24 cellular contexts compared by ENCODE assay signal in genomic region chr5:80659111-80659510, GRCh38. TPM values are rescaled to one million over a fixed set of nuclear protein-coding genes. Genes with fewer than 3 reads are reported as not detected.
A peak's percentile ranks its signal among the peaks of the same experiment; 100 is the strongest.
DNase-seq lines count a peak whose midpoint lies in the region; ATAC-seq and TF ChIP-seq lines count a peak whose summit lies in the region.
"Had no signal": no experiment of that assay in that cellular context is flagged by ENCODE, and none has a peak within 500 bp of the region (broad histone marks: within the 10 kb centered on the region; RNA-seq: fewer than 3 reads in every experiment).

No MANE protein-coding gene starts in this region.

- peak; percentile 21 for DNase-seq in AG08396 (ENCODE audit: low spot score)
- peak; percentile 22 for DNase-seq in GM04503 (ENCODE audit: low read depth)
- peak; percentile 64 for DNase-seq in adipocyte (ENCODE audit: low read depth)
- peak; percentile 55 for DNase-seq in fibroblast of peridontal ligament (ENCODE audit: extremely low read depth)
- DNase-seq in omental fat pad (ENCODE audit: low spot score): no peak
- DNase-seq in activated CD4-positive, alpha-beta memory T cell treated with anti-CD3 and anti-CD28 coated beads, Interleukin-2, amount 10 ng/mL, durations not matched to agents 7 days and 5 days: no peak
- DNase-seq in activated CD4-positive, alpha-beta memory T cell treated with anti-CD3 and anti-CD28 coated beads for 36 hours: no peak
- no peak for DNase-seq in NCI-H128 (lab: John Stamatoyannopoulos, UW; ENCODE audit: unreplicated experiment)
- DNase-seq: activated CD4-positive, alpha-beta T cell treated with anti-CD3 and anti-CD28 coated beads for 4 hours; activated CD8-positive, alpha-beta memory T cell treated with anti-CD3 and anti-CD28 coated beads, Interleukin-2, amount 10 ng/mL, durations not matched to agents 7 days and 5 days; activated naive CD8-positive, alpha-beta T cell treated with anti-CD3 and anti-CD28 coated beads, Interleukin-2, amount 50 U/mL, for 24 hours; CD8-positive, alpha-beta T cell; MM.1S; NCI-H1694; NCI-H748 treated with DMSO at 0.1 percent for 48 hours; OCI-M1; SHP77; stimulated activated CD4-positive, alpha-beta T cell treated with anti-CD3 and anti-CD28 coated beads, Interleukin-2, amount 100 ng/mL, for 48 hours; stimulated activated naive CD8-positive, alpha-beta T cell treated with anti-CD3 and anti-CD28 coated beads, Interleukin-15, Interleukin-2, amounts not matched to agents 100 U/mL and 50 U/mL, for 24 hours; T-cell; transverse colon had no signal

- no peak for TF ChIP-seq CTCF in omental fat pad (IDR thresholded peaks at IDR 0.05)

- peaks cover 41% of the 10 kb centered on the region for H3K36me3 ChIP-seq in adipocyte (ENCODE audit: control insufficient read depth, insufficient read depth, low read length, severe bottlenecking)
- H3K36me3 ChIP-seq: prostate gland had no signal

- no peaks in the 10 kb centered on the region for H3K9me3 Mint-ChIP-seq in activated CD4-positive, alpha-beta memory T cell treated with anti-CD3 and anti-CD28 coated beads, Interleukin-2, amount 10 ng/mL, durations not matched to agents 7 days and 5 days
- no peaks in the 10 kb centered on the region for H3K9me3 Mint-ChIP-seq in activated CD4-positive, alpha-beta memory T cell treated with anti-CD3 and anti-CD28 coated beads for 36 hours
- H3K9me3 Mint-ChIP-seq: activated naive CD8-positive, alpha-beta T cell treated with anti-CD3 and anti-CD28 coated beads, Interleukin-2, amount 50 U/mL, for 24 hours; CD8-positive, alpha-beta T cell; nephron; T-cell had no signal

- intact Hi-C loops in activated CD4-positive, alpha-beta memory T cell treated with anti-CD3 and anti-CD28 coated beads for 36 hours (cut with micrococcal nuclease): loop anchor here (5.0 to 10.0 kb wide), 4 partner anchors 172 to 1674 kb away; partner anchors contain the start of genes ARSB, FAM151B, JMY and SERINC5

- H3K36me3 Mint-ChIP-seq in activated CD4-positive, alpha-beta memory T cell treated with anti-CD3 and anti-CD28 coated beads, Interleukin-2, amount 10 ng/mL, durations not matched to agents 7 days and 5 days (ENCODE audit: low read depth): peaks cover 68% of the 10 kb centered on the region
- H3K36me3 Mint-ChIP-seq in activated CD4-positive, alpha-beta memory T cell treated with anti-CD3 and anti-CD28 coated beads for 36 hours: peaks cover 53% of the 10 kb centered on the region

- H3K4me3 Mint-ChIP-seq in activated CD4-positive, alpha-beta memory T cell treated with anti-CD3 and anti-CD28 coated beads, Interleukin-2, amount 10 ng/mL, durations not matched to agents 7 days and 5 days: no peak overlapping the region
- no peak overlapping the region for H3K4me3 Mint-ChIP-seq in activated CD4-positive, alpha-beta memory T cell treated with anti-CD3 and anti-CD28 coated beads for 36 hours
- H3K4me3 Mint-ChIP-seq: activated CD8-positive, alpha-beta memory T cell treated with anti-CD3 and anti-CD28 coated beads, Interleukin-2, amount 10 ng/mL, durations not matched to agents 7 days and 5 days; activated naive CD8-positive, alpha-beta T cell treated with anti-CD3 and anti-CD28 coated beads, Interleukin-2, amount 50 U/mL, for 24 hours; CD8-positive, alpha-beta T cell; nephron; T-cell had no signal

- peaks cover 27% of the 10 kb centered on the region for H3K4me1 Mint-ChIP-seq in activated CD4-positive, alpha-beta memory T cell treated with anti-CD3 and anti-CD28 coated beads, Interleukin-2, amount 10 ng/mL, durations not matched to agents 7 days and 5 days
- H3K4me1 Mint-ChIP-seq in activated CD4-positive, alpha-beta memory T cell treated with anti-CD3 and anti-CD28 coated beads for 36 hours (ENCODE audit: low read depth): peaks cover 20% of the 10 kb centered on the region

- POLR2A ChIA-PET in activated CD4-positive, alpha-beta memory T cell treated with anti-CD3 and anti-CD28 coated beads, Interleukin-2, amount 10 ng/mL, durations not matched to agents 7 days and 5 days (lab: Charles Lee): no interaction called here
- POLR2A ChIA-PET in activated CD4-positive, alpha-beta memory T cell treated with anti-CD3 and anti-CD28 coated beads for 36 hours (lab: Charles Lee): no interaction called here

- no peak overlapping the region for H3K27ac Mint-ChIP-seq in activated CD4-positive, alpha-beta memory T cell treated with anti-CD3 and anti-CD28 coated beads, Interleukin-2, amount 10 ng/mL, durations not matched to agents 7 days and 5 days
- no peak overlapping the region for H3K27ac Mint-ChIP-seq in activated CD4-positive, alpha-beta memory T cell treated with anti-CD3 and anti-CD28 coated beads for 36 hours
- H3K27ac Mint-ChIP-seq: activated CD8-positive, alpha-beta memory T cell treated with anti-CD3 and anti-CD28 coated beads, Interleukin-2, amount 10 ng/mL, durations not matched to agents 7 days and 5 days; activated naive CD8-positive, alpha-beta T cell treated with anti-CD3 and anti-CD28 coated beads, Interleukin-2, amount 50 U/mL, for 24 hours; CD8-positive, alpha-beta T cell; nephron; T-cell had no signal

- peaks cover 28% of the 10 kb centered on the region for H3K4me1 ChIP-seq in adipocyte (ENCODE audit: control insufficient read depth, insufficient read depth, low read length)

- no peak for ATAC-seq in omental fat pad (ENCODE audit: low FRiP score)
- ATAC-seq: activated CD8-positive, alpha-beta memory T cell treated with anti-CD3 and anti-CD28 coated beads, Interleukin-2, amount 10 ng/mL, durations not matched to agents 7 days and 5 days; activated naive CD8-positive, alpha-beta T cell treated with anti-CD3 and anti-CD28 coated beads, Interleukin-2, amount 50 U/mL, for 24 hours; CD8-positive, alpha-beta T cell; stimulated activated naive CD8-positive, alpha-beta T cell treated with anti-CD3 and anti-CD28 coated beads, Interleukin-15, Interleukin-2, amounts not matched to agents 100 U/mL and 50 U/mL, for 24 hours; T-cell had no signal

- H3K27me3 ChIP-seq in adipocyte (replicated peaks; ENCODE audit: control insufficient read depth, insufficient read depth, low read length): no peaks in the 10 kb centered on the region
- H3K27me3 ChIP-seq: transverse colon had no signal

- no peaks in the 10 kb centered on the region for H3K27me3 Mint-ChIP-seq in activated CD4-positive, alpha-beta memory T cell treated with anti-CD3 and anti-CD28 coated beads, Interleukin-2, amount 10 ng/mL, durations not matched to agents 7 days and 5 days
- H3K27me3 Mint-ChIP-seq in activated CD4-positive, alpha-beta memory T cell treated with anti-CD3 and anti-CD28 coated beads for 36 hours: no peaks in the 10 kb centered on the region
- H3K27me3 Mint-ChIP-seq: activated CD8-positive, alpha-beta memory T cell treated with anti-CD3 and anti-CD28 coated beads, Interleukin-2, amount 10 ng/mL, durations not matched to agents 7 days and 5 days; activated naive CD8-positive, alpha-beta T cell treated with anti-CD3 and anti-CD28 coated beads, Interleukin-2, amount 50 U/mL, for 24 hours; T-cell had no signal

- no peak overlapping the region for H3K9ac ChIP-seq in adipocyte (ENCODE audit: low read length)

- CTCF ChIA-PET in activated CD4-positive, alpha-beta memory T cell treated with anti-CD3 and anti-CD28 coated beads, Interleukin-2, amount 10 ng/mL, durations not matched to agents 7 days and 5 days (lab: Charles Lee): interaction anchor here (1.1 kb wide), 1 partner anchor 10 kb away, joined by 3 read pairs; no protein-coding TSS in a partner anchor
- CTCF ChIA-PET in activated CD4-positive, alpha-beta memory T cell treated with anti-CD3 and anti-CD28 coated beads for 36 hours (lab: Charles Lee): interaction anchor here (1.6 kb wide), 1 partner anchor 13 kb away, joined by 5 read pairs; no protein-coding TSS in a partner anchor

- H3K9me3 ChIP-seq in adipocyte (ENCODE audit: control insufficient read depth, low read length): no peaks in the 10 kb centered on the region
- H3K9me3 ChIP-seq: prostate gland, transverse colon had no signal

- no peak overlapping the region for H3K4me3 ChIP-seq in adipocyte (ENCODE audit: low read length)
- H3K4me3 ChIP-seq: prostate gland, skin epidermis, transverse colon had no signal

RNA-seq across cellular contexts. Expression of gene DHFR, which starts 4.3 kb away (rescaled TPM):
- 10 to 100 TPM in 3 of 4 donors, 1 to 10 TPM in 1; 9.1 to 12.2 (median 10.2) TPM for total RNA-seq in omental fat pad
- total RNA-seq in activated CD4-positive, alpha-beta memory T cell treated with anti-CD3 and anti-CD28 coated beads, Interleukin-2, amount 10 ng/mL, durations not matched to agents 7 days and 5 days: 10 to 100 TPM; 62.6 to 67.2 TPM
- 100 to 1,000 TPM; 108 to 110 TPM for total RNA-seq in activated CD4-positive, alpha-beta memory T cell treated with anti-CD3 and anti-CD28 coated beads for 36 hours

RNA-seq across cellular contexts. Expression of gene MSH3, which starts 4.7 kb away (rescaled TPM):
- 10 to 100 TPM in 3 of 4 donors, 1 to 10 TPM in 1; 10.0 to 16.8 (median 13.1) TPM for total RNA-seq in omental fat pad
- total RNA-seq in activated CD4-positive, alpha-beta memory T cell treated with anti-CD3 and anti-CD28 coated beads, Interleukin-2, amount 10 ng/mL, durations not matched to agents 7 days and 5 days: 10 to 100 TPM; 20.1 to 21.2 TPM
- 10 to 100 TPM; 23.2 to 23.6 TPM for total RNA-seq in activated CD4-positive, alpha-beta memory T cell treated with anti-CD3 and anti-CD28 coated beads for 36 hours

Comparison
In these comparisons a context has a peak if more than half of its experiments do, and no peak if none do; other contexts are left out.
1. DNase-seq: peak in AG08396 (single experiment), GM04503 (single experiment), adipocyte (single experiment) and fibroblast of peridontal ligament (single experiment); none in omental fat pad (single experiment), activated CD4-positive, alpha-beta memory T cell treated with anti-CD3 and anti-CD28 coated beads, Interleukin-2, amount 10 ng/mL, durations not matched to agents 7 days and 5 days (single experiment), activated CD4-positive, alpha-beta memory T cell treated with anti-CD3 and anti-CD28 coated beads for 36 hours (single experiment) and NCI-H128 (single experiment).
2. RNA of gene DHFR, which starts 4.3 kb away (total RNA-seq): 108 to 110 TPM in activated CD4-positive, alpha-beta memory T cell treated with anti-CD3 and anti-CD28 coated beads for 36 hours and 62.6 to 67.2 TPM in activated CD4-positive, alpha-beta memory T cell treated with anti-CD3 and anti-CD28 coated beads, Interleukin-2, amount 10 ng/mL, durations not matched to agents 7 days and 5 days; 9.1 to 12.2 TPM in omental fat pad; every median in the first group is over 4 times any median in the second.